Comparison of ENCODE assay signal across 20 cellular contexts in genomic region chr9:128045876-128046275, GRCh38.
"Had no signal": no experiment of that assay in that cellular context is flagged by ENCODE, and none has a peak within 500 bp of the region (broad histone marks: within the 10 kb centered on the region; RNA-seq: fewer than 3 reads in every experiment).

No MANE protein-coding gene starts in this region.

- H3K27me3 ChIP-seq: esophagus muscularis mucosa, heart right ventricle, testis, transverse colon had no signal

- FAIRE-seq: urothelium cell line had no signal

- H3K27ac ChIP-seq: esophagus muscularis mucosa, heart right ventricle, testis had no signal

- DNase-seq: activated CD4-positive, alpha-beta T cell treated with anti-CD3 and anti-CD28 coated beads for 36 hours; activated CD4-positive, CD25-positive, alpha-beta regulatory T cell; activated CD8-positive, alpha-beta memory T cell treated with anti-CD3 and anti-CD28 coated beads, Interleukin-2, amount 10 ng/mL, durations not matched to agents 7 days and 5 days; activated CD8-positive, alpha-beta T cell treated with anti-CD3 and anti-CD28 coated beads, Interleukin-2, amount 10 ng/mL, durations not matched to agents 7 days and 5 days; activated naive CD8-positive, alpha-beta T cell treated with anti-CD3 and anti-CD28 coated beads, Interleukin-2, amount 50 U/mL, for 24 hours; activated T-cell treated with anti-CD3 and anti-CD28 coated beads, Interleukin-2, amount 50 U/mL, for 48 hours; amygdala; central memory CD4-positive, alpha-beta T cell; endodermal cell; foreskin melanocyte; heart right ventricle; natural killer cell; posterior cingulate gyrus; right cardiac atrium; stimulated activated CD4-positive, alpha-beta T cell treated with anti-CD3 and anti-CD28 coated beads, Interleukin-2, amount 100 ng/mL, for 48 hours; stimulated activated naive CD8-positive, alpha-beta T cell treated with anti-CD3 and anti-CD28 coated beads, Interleukin-15, Interleukin-2, amounts not matched to agents 100 U/mL and 50 U/mL, for 24 hours; testis; transverse colon had no signal

- H3K4me1 ChIP-seq: heart right ventricle had no signal

- H3K9me3 ChIP-seq: esophagus muscularis mucosa, heart right ventricle, testis, transverse colon had no signal

- H3K4me3 ChIP-seq: esophagus muscularis mucosa, heart right ventricle, testis, transverse colon had no signal

- H3K36me3 ChIP-seq: esophagus muscularis mucosa, heart right ventricle, transverse colon had no signal
